ENCODE assay signal across 8 cellular contexts in genomic region chr19:39125199-39125553, GRCh38. TPM values are rescaled to one million over a fixed set of nuclear protein-coding genes. Genes with fewer than 3 reads are reported as not detected.
DNase-seq lines count a peak whose midpoint lies in the region; ATAC-seq and TF ChIP-seq lines count a peak whose summit lies in the region.

No MANE protein-coding gene starts in this region.

- no peak overlapping the region for H4K12ac ChIP-seq in trophoblast cell (ENCODE audit: low read depth, low read length)

- H3K9ac ChIP-seq in DND-41 (ENCODE audit: low read depth, low read length) (peak overlapping the region; percentile 81), trophoblast cell (ENCODE audit: low read length) (no peak overlapping the region)

- H3K79me2 ChIP-seq in DND-41 (ENCODE audit: insufficient read depth, low read length) (peaks cover 49% of the 10 kb centered on the region), trophoblast cell (ENCODE audit: control insufficient read depth, insufficient read depth, low read length, poor library complexity) (peaks cover 19% of the 10 kb centered on the region)

- H3K36me3 ChIP-seq in DND-41 (ENCODE audit: insufficient read depth, low read length) (no peaks in the 10 kb centered on the region), RWPE2 (ENCODE audit: low read depth) (no peaks in the 10 kb centered on the region), trophoblast cell (ENCODE audit: control insufficient read depth in 1 of 2, insufficient read depth in 2 of 2, low read length in 2 of 2) (peaks cover 0 to 3% of the 10 kb centered on the region in 2 experiments)

- H3K27ac ChIP-seq in DND-41 (ENCODE audit: low read length) (peak overlapping the region; percentile 96), RWPE2 (ENCODE audit: poor library complexity, severe bottlenecking) (peak overlapping the region; percentile 63), epithelial cell of prostate (peak overlapping the region; percentile 63), trophoblast cell (ENCODE audit: low read depth, low read length) (no peak overlapping the region)

- no peak overlapping the region for H2BK12ac ChIP-seq in trophoblast cell (ENCODE audit: low read length)

- H3K79me1 ChIP-seq in trophoblast cell (ENCODE audit: low read length), result peaks cover 6% of the 10 kb centered on the region

- H3K27me3 ChIP-seq in DND-41 (ENCODE audit: insufficient read depth, low read length, poor library complexity) (no peaks in the 10 kb centered on the region), RWPE2 (ENCODE audit: insufficient read depth, poor library complexity, severe bottlenecking) (no peaks in the 10 kb centered on the region), trophoblast cell (ENCODE audit: insufficient read depth, low read length) (no peaks in the 10 kb centered on the region)

- H2AK5ac ChIP-seq in trophoblast cell (ENCODE audit: low read length), result no peak overlapping the region

- H3K4me1 ChIP-seq in DND-41 (ENCODE audit: insufficient read depth, low read length) (peaks cover 25% of the 10 kb centered on the region), RWPE2 (ENCODE audit: insufficient read depth, poor library complexity, severe bottlenecking) (no peaks in the 10 kb centered on the region), trophoblast cell (ENCODE audit: control insufficient read depth in 1 of 2, insufficient read depth in 2 of 2, low read length in 2 of 2) (peaks cover 12 to 14% of the 10 kb centered on the region in 2 experiments)

- no peak overlapping the region for H3K23ac ChIP-seq in trophoblast cell (ENCODE audit: low read length)

- peak overlapping the region; percentile 63 for H4K8ac ChIP-seq in trophoblast cell (ENCODE audit: low read depth, low read length)

- H2BK5ac ChIP-seq in trophoblast cell (ENCODE audit: low read depth, low read length, poor library complexity), result no peak overlapping the region

- no peak overlapping the region for H4K91ac ChIP-seq in trophoblast cell (ENCODE audit: low read depth, low read length)

- H2BK120ac ChIP-seq in trophoblast cell (ENCODE audit: insufficient read depth, low read length, poor library complexity), result no peak overlapping the region

- H3K4me2 ChIP-seq in DND-41 (ENCODE audit: insufficient read depth, low read length), result peak overlapping the region; percentile 75
- peak overlapping the region; percentile 59 for H3K4me2 ChIP-seq in trophoblast cell (ENCODE audit: low read length)

- no peak overlapping the region for H3K4ac ChIP-seq in trophoblast cell (ENCODE audit: low read depth, low read length)

- WGBS in trophoblast cell (ENCODE audit: extremely low coverage, insufficient coverage, insufficient read length), result no CpG with 5 or more reads among the region's 7 CpGs

- peak overlapping the region; percentile 73 to 86; a peak in 3 of 4 replicates for H3K4me3 ChIP-seq in DND-41 (ENCODE audit: low read depth in 1 of 2, low read length in 2 of 2)
- peak overlapping the region; percentile 76 for H3K4me3 ChIP-seq in RWPE2 (ENCODE audit: severe bottlenecking)
- H3K4me3 ChIP-seq in trophoblast cell (ENCODE audit: low read depth, low read length), result no peak overlapping the region

- H2AFZ ChIP-seq in DND-41 (ENCODE audit: low read depth, low read length) (peak overlapping the region; percentile 99), trophoblast cell (ENCODE audit: insufficient read depth, low read length, poor library complexity) (no peak overlapping the region)

- H3K14ac ChIP-seq in trophoblast cell (ENCODE audit: low read length), result no peak overlapping the region

- TF ChIP-seq CTCF in DND-41 (IDR thresholded peaks at IDR 0.05; ENCODE audit: borderline replicate concordance, extremely low read depth, low read length, poor library complexity, severe bottlenecking) (no peak), RWPE2 (IDR thresholded peaks at IDR 0.05; ENCODE audit: poor library complexity, severe bottlenecking) (no peak)

- H4K20me1 ChIP-seq in DND-41 (ENCODE audit: insufficient read depth, low read length), result peaks cover 30% of the 10 kb centered on the region

- no peak overlapping the region for H3K18ac ChIP-seq in trophoblast cell (ENCODE audit: low read length)

- ATAC-seq in DND-41 (ENCODE audit: insufficient read depth, low read depth), result no peak
- no peak for ATAC-seq in RWPE2 (ENCODE audit: low read depth)
- no peak for ATAC-seq in GM19324 (IDR thresholded peaks at IDR 0.05; ENCODE audit: low FRiP score, unreplicated experiment)
- ATAC-seq in HG03520 (IDR thresholded peaks at IDR 0.05; ENCODE audit: unreplicated experiment), result no peak

- no peak for DNase-seq in DND-41
- DNase-seq in RWPE2 (ENCODE audit: low spot score), result no peak
- DNase-seq in epithelial cell of prostate (ENCODE audit: low read depth, low spot score), result no peak
- DNase-seq in trophoblast cell, result no peak
- no peak for DNase-seq in A172 (ENCODE audit: low spot score)
- no peak for DNase-seq in islet precursor cell

- H3K9me3 ChIP-seq in DND-41 (ENCODE audit: insufficient read depth, low read length, severe bottlenecking) (no peaks in the 10 kb centered on the region), RWPE2 (ENCODE audit: severe bottlenecking) (no peaks in the 10 kb centered on the region), trophoblast cell (ENCODE audit: insufficient read depth, low read depth, low read length) (no peaks in the 10 kb centered on the region)

RNA-seq across cellular contexts. Expression of gene PAK4, which starts 0.4 kb away (rescaled TPM):
- 117 and 130 TPM in 2 replicates for polyA plus RNA-seq in trophoblast cell (2013)
- 9.2 and 16.2 TPM in 2 replicates for total RNA-seq in A172 (2014; rRNA removed; shearing (Covaris generic))

RNA-seq across cellular contexts. Expression of gene ACP7, which starts 41.0 kb away (rescaled TPM):
- polyA plus RNA-seq in trophoblast cell (2013), result not detected in 2 replicates
- 0.03 and 0.31 TPM in 2 replicates for total RNA-seq in A172 (2014; rRNA removed; shearing (Covaris generic))
